37 cellular contexts compared by ENCODE assay signal in the genomic region with DNA sequence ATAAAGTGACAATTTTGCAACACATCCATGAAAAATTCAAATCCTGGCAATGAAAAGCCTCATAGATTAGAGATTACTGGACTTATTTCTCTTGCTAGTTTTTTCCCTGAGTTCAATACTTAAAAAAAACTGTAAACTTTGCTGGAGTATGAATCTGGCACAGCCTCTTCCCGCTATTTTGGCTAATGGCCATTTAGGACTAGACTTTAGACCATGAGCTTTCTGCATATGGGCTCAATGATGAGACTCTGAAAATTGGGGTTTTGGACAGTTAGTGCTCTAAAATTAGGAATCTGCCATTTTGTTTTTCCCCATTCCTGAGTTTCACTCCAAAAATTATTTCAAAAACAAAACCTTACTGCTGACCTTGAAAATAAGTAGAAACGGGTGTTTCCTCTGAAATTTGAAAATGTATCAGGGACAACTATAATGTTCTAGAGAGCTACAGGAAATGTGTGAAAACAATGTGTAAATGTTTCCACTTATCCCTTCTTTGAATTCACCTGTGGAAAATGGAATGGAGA.
"Had no signal": no experiment of that assay in that cellular context is flagged by ENCODE, and none has a peak within 500 bp of the region (broad histone marks: within the 10 kb centered on the region; RNA-seq: fewer than 3 reads in every experiment).

No MANE protein-coding gene starts in this region.

- H3K36me3 ChIP-seq: brain microvascular endothelial cell, MG63, Peyer's patch, SJSA1 had no signal

- DNase-seq: activated CD4-positive, alpha-beta memory T cell treated with anti-CD3 and anti-CD28 coated beads, Interleukin-2, amount 10 ng/mL, durations not matched to agents 7 days and 5 days; activated CD4-positive, alpha-beta T cell treated with anti-CD3 and anti-CD28 coated beads for 1 hour; activated CD4-positive, alpha-beta T cell treated with anti-CD3 and anti-CD28 coated beads for 48 hours; activated CD4-positive, CD25-positive, alpha-beta regulatory T cell; activated CD8-positive, alpha-beta memory T cell treated with anti-CD3 and anti-CD28 coated beads for 24 hours; activated CD8-positive, alpha-beta memory T cell treated with anti-CD3 and anti-CD28 coated beads, Interleukin-2, amount 10 ng/mL, durations not matched to agents 7 days and 5 days; activated CD8-positive, alpha-beta memory T cell treated with anti-CD3 and anti-CD28 coated beads, Interleukin-2, amount 50 U/mL, for 48 hours; activated effector memory CD4-positive, alpha-beta T cell treated with Interleukin-2 at 50 U/mL for 16 hours; activated naive CD4-positive, alpha-beta T cell treated with anti-CD3 and anti-CD28 coated beads, Interleukin-2, amount 10 ng/mL, durations not matched to agents 7 days and 5 days; activated naive CD8-positive, alpha-beta T cell treated with anti-CD3 and anti-CD28 coated beads, Interleukin-2, amount 50 U/mL, for 24 hours; activated T-cell treated with anti-CD3 and anti-CD28 coated beads, Interleukin-2, amount 50 U/mL, for 48 hours; amniotic stem cell; aorta; brain microvascular endothelial cell; Kasumi-1; KBM-7; MG63; NCI-H1048; NCI-H1105 treated with DMSO at 0.1 percent for 48 hours; NCI-H1436; NCI-H1694; NCI-H1930; NCI-H2081 treated with DMSO at 0.1 percent for 48 hours; NCI-H226; NCI-H446 treated with DMSO at 0.1 percent for 48 hours; NCI-H524; NCI-H69; NK-92 treated with Interleukin-12 subunit alpha and Interleukin-12 subunit beta, amount 100 ng/mL, for 24 hours; PC-3; Peyer's patch; RPMI8226; SHP77 treated with DMSO at 0.1 percent for 48 hours; T-cell; T-helper 17 cell; T-helper 9 cell had no signal

- H3K27me3 ChIP-seq: brain microvascular endothelial cell, MG63, Peyer's patch, SJSA1 had no signal

- H3K9me3 ChIP-seq: MG63, Peyer's patch, SJSA1 had no signal

- H3K27ac ChIP-seq: brain microvascular endothelial cell, Peyer's patch, SJSA1, VCaP had no signal

- H3K4me1 ChIP-seq: Peyer's patch had no signal

- H3K4me3 ChIP-seq: MG63, Peyer's patch, SJSA1 had no signal
